Comparison of ENCODE assay signal across 8 cellular contexts in genomic region chr17:58331815-58332719, GRCh38.
DNase-seq lines count a peak whose midpoint lies in the region; ATAC-seq and TF ChIP-seq lines count a peak whose summit lies in the region.

No MANE protein-coding gene starts in this region.

- no peak overlapping the region for H3K4me3 ChIP-seq in WERI-Rb-1 (ENCODE audit: low read depth, low read length)

- peak overlapping the region; percentile 97 for H3K4me3 Mint-ChIP-seq in memory B cell

- no peak overlapping the region for H3K27ac ChIP-seq in WERI-Rb-1

- no peaks in the 10 kb centered on the region for H3K27me3 Mint-ChIP-seq in memory B cell

- peaks cover 24% of the 10 kb centered on the region for H3K36me3 Mint-ChIP-seq in memory B cell

- H3K27ac Mint-ChIP-seq in memory B cell: peak overlapping the region; percentile 100

- DNase-seq in RPMI8226 (peak; percentile 97), memory B cell (ENCODE audit: low spot score in 2 of 2) (peak; percentile 76 to 88), WERI-Rb-1 (no peak), GM19240 (ENCODE audit: insufficient read length, low spot score) (no peak)
- peak; percentile 85 for DNase-seq in activated gamma-delta T cell treated with anti-CD3 and anti-CD28 coated beads, Interleukin-2, amount 50 U/mL, for 16 hours (ENCODE audit: low read depth)
- peak; percentile 81 to 83 for DNase-seq in stimulated activated CD8-positive, alpha-beta memory T cell treated with anti-CD3 and anti-CD28 coated beads, Interleukin-7, amount 100 ng/mL, for 1 hour (ENCODE audit: low read depth in 2 of 2)

- H3K9me3 ChIP-seq in WERI-Rb-1 (ENCODE audit: severe bottlenecking): no peaks in the 10 kb centered on the region

- H3K27me3 ChIP-seq in WERI-Rb-1 (ENCODE audit: insufficient read depth, low read depth, severe bottlenecking): no peaks in the 10 kb centered on the region

- H3K36me3 ChIP-seq in WERI-Rb-1: no peaks in the 10 kb centered on the region

- H3K4me1 Mint-ChIP-seq in memory B cell: peaks cover 58% of the 10 kb centered on the region

- no peak for TF ChIP-seq CTCF in WERI-Rb-1 (IDR thresholded peaks at IDR 0.05; ENCODE audit: low read depth, low read length)

- H3K9me3 Mint-ChIP-seq in memory B cell: no peaks in the 10 kb centered on the region

- ATAC-seq in GM19463 (IDR thresholded peaks at IDR 0.05; ENCODE audit: unreplicated experiment) (peak; percentile 11), memory B cell (ENCODE audit: low read depth) (peak; percentile 53), HG03460 (IDR thresholded peaks at IDR 0.05; ENCODE audit: unreplicated experiment) (no peak)

Comparison
In these comparisons a context has a peak if more than half of its experiments do, and no peak if none do; other contexts are left out.
1. DNase-seq: peak in RPMI8226 (single experiment), activated gamma-delta T cell treated with anti-CD3 and anti-CD28 coated beads, Interleukin-2, amount 50 U/mL, for 16 hours (single experiment), memory B cell (2 of 2) and stimulated activated CD8-positive, alpha-beta memory T cell treated with anti-CD3 and anti-CD28 coated beads, Interleukin-7, amount 100 ng/mL, for 1 hour (2 of 2); none in WERI-Rb-1 (single experiment) and GM19240 (single experiment).